Comparison of ENCODE assay signal across 1 cellular context in the genomic region with DNA sequence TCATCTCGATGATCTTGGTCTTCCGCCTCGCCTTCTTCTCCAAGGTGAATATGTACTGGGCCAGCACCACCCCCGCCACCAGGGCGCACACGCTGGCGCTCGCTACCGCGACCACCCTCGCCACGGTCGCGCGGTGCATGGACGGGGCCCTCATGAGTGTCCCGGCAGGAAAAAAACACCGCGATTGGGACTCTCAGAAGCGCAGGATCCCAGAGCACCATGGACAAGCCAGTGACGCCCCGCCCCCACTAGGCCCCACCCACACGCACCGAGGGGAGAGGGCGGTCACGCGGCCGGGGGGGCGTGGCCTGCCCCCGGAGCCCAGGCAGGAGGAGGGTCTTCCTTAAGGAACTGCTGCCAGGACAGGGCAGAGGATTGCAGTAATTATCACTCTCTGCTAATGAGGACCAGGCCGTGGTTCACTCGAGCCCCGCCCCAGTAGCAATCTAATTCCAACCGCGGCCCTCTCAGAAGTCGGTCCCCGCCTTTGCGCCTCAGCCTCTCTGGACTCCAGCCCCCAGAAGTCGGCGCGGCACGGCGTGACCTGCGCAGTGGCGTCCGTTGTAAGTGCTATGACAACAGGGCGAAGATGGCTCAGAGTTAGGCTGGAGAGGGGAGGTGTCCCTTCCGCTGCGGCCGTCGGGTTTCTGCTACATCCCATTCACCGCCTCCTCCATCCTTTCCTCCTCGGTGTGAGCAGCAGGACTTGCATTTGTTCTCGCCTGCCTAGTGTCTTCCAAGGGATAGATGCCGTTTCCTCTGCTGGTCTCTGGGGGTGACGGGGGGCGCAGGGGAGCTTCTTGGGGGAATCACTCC.
A peak's percentile ranks its signal among the peaks of the same experiment; 100 is the strongest.
TF ChIP-seq lines count a peak whose summit lies in the region.

Gene BBS9 (plus strand): TSS at position 575 of the 816 bp plus-strand sequence. CDS start 16,689 bp downstream, outside the sequence.

TF ChIP-seq in K562, 482 proteins besides CTCF, POLR2A, EP300 and RAD21 (continued from another document and continues in another):
- TF ChIP-seq, protein P1, sequence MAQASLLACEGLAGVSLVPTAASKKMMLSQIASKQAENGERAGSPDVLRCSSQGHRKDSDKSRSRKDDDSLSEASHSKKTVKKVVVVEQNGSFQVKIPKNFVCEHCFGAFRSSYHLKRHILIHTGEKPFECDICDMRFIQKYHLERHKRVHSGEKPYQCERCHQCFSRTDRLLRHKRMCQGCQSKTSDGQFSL (CRISPR knock-in tag; IDR thresholded peaks at IDR 0.05): no peak
- TF ChIP-seq, protein P1 (tag; IDR thresholded peaks at IDR 0.05): no peak
- TF ChIP-seq MCM7 (IDR thresholded peaks at IDR 0.05): no peak
- TF ChIP-seq, protein P2, sequence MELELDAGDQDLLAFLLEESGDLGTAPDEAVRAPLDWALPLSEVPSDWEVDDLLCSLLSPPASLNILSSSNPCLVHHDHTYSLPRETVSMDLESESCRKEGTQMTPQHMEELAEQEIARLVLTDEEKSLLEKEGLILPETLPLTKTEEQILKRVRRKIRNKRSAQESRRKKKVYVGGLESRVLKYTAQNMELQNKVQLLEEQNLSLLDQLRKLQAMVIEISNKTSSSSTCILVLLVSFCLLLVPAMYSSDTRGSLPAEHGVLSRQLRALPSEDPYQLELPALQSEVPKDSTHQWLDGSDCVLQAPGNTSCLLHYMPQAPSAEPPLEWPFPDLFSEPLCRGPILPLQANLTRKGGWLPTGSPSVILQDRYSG (tag; conservative IDR thresholded peaks at IDR 0.05; ENCODE audit: low read depth): no peak
- no peak for TF ChIP-seq HOMEZ (CRISPR knock-in tag; IDR thresholded peaks at IDR 0.05)
- TF ChIP-seq PBX2 (CRISPR knock-in tag; IDR thresholded peaks at IDR 0.05; ENCODE audit: low read depth): no peak
- TF ChIP-seq PBX2 (tag; conservative IDR thresholded peaks at IDR 0.05; ENCODE audit: low read depth): no peak
- TF ChIP-seq PURB (CRISPR knock-in tag; IDR thresholded peaks at IDR 0.05; ENCODE audit: low read depth): no peak
- TF ChIP-seq ESRRB (CRISPR knock-in tag; IDR thresholded peaks at IDR 0.05; ENCODE audit: borderline replicate concordance): no peak
- TF ChIP-seq GATA2 (CRISPR knock-in tag; IDR thresholded peaks at IDR 0.05): no peak
- no peak for TF ChIP-seq CHD1 (IDR thresholded peaks at IDR 0.05; ENCODE audit: low read length)
- TF ChIP-seq, protein P3, sequence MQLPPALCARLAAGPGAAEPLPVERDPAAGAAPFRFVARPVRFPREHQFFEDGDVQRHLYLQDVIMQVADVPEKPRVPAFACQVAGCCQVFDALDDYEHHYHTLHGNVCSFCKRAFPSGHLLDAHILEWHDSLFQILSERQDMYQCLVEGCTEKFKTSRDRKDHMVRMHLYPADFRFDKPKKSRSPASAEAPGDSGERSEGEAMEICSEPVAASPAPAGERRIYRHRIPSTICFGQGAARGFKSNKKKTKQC (CRISPR knock-in tag; IDR thresholded peaks at IDR 0.05): no peak
- no peak for TF ChIP-seq ZNF830 (CRISPR knock-in tag; IDR thresholded peaks at IDR 0.05)
- TF ChIP-seq MTA2 (IDR thresholded peaks at IDR 0.05; ENCODE audit: low read depth): no peak
- no peak; the same call in 1 of the 2 replicates for TF ChIP-seq ZNF12 (CRISPR knock-in tag; IDR thresholded peaks at IDR 0.05)
- TF ChIP-seq, protein P4, sequence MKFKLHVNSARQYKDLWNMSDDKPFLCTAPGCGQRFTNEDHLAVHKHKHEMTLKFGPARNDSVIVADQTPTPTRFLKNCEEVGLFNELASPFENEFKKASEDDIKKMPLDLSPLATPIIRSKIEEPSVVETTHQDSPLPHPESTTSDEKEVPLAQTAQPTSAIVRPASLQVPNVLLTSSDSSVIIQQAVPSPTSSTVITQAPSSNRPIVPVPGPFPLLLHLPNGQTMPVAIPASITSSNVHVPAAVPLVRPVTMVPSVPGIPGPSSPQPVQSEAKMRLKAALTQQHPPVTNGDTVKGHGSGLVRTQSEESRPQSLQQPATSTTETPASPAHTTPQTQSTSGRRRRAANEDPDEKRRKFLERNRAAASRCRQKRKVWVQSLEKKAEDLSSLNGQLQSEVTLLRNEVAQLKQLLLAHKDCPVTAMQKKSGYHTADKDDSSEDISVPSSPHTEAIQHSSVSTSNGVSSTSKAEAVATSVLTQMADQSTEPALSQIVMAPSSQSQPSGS (CRISPR knock-in tag; IDR thresholded peaks at IDR 0.05): no peak
- no peak for TF ChIP-seq ELF1 (tag; IDR thresholded peaks at IDR 0.05)
- peak; percentile 76 for TF ChIP-seq MXI1 (IDR thresholded peaks at IDR 0.05; ENCODE audit: low read depth, low read length)
- TF ChIP-seq, protein P5, sequence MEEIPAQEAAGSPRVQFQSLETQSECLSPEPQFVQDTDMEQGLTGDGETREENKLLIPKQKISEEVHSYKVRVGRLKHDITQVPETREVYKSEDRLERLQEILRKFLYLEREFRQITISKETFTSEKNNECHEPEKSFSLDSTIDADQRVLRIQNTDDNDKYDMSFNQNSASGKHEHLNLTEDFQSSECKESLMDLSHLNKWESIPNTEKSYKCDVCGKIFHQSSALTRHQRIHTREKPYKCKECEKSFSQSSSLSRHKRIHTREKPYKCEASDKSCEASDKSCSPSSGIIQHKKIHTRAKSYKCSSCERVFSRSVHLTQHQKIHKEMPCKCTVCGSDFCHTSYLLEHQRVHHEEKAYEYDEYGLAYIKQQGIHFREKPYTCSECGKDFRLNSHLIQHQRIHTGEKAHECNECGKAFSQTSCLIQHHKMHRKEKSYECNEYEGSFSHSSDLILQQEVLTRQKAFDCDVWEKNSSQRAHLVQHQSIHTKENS (CRISPR knock-in tag; IDR thresholded peaks at IDR 0.05): no peak
- TF ChIP-seq SIN3A (IDR thresholded peaks at IDR 0.05; ENCODE audit: borderline replicate concordance in 2 of 2, control insufficient read depth in 1 of 2, low read depth in 2 of 2, low read length in 2 of 2): no peak; a peak in 2 of 4 replicates
- TF ChIP-seq, protein P6, sequence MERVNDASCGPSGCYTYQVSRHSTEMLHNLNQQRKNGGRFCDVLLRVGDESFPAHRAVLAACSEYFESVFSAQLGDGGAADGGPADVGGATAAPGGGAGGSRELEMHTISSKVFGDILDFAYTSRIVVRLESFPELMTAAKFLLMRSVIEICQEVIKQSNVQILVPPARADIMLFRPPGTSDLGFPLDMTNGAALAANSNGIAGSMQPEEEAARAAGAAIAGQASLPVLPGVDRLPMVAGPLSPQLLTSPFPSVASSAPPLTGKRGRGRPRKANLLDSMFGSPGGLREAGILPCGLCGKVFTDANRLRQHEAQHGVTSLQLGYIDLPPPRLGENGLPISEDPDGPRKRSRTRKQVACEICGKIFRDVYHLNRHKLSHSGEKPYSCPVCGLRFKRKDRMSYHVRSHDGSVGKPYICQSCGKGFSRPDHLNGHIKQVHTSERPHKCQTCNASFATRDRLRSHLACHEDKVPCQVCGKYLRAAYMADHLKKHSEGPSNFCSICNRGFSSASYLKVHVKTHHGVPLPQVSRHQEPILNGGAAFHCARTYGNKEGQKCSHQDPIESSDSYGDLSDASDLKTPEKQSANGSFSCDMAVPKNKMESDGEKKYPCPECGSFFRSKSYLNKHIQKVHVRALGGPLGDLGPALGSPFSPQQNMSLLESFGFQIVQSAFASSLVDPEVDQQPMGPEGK (CRISPR knock-in tag; IDR thresholded peaks at IDR 0.05; ENCODE audit: borderline replicate concordance): no peak
- no peak for TF ChIP-seq ZNF609 (CRISPR knock-in tag; IDR thresholded peaks at IDR 0.05; ENCODE audit: borderline replicate concordance)
- no peak for TF ChIP-seq TEAD2 (tag; IDR thresholded peaks at IDR 0.05)
- peak; percentile 82; the same call in 1 of the 2 replicates for TF ChIP-seq SAFB (IDR thresholded peaks at IDR 0.05; ENCODE audit: borderline replicate concordance, low read depth, low read length)
- no peak for TF ChIP-seq TCF3 (CRISPR knock-in tag; IDR thresholded peaks at IDR 0.05)
- TF ChIP-seq, protein P7, sequence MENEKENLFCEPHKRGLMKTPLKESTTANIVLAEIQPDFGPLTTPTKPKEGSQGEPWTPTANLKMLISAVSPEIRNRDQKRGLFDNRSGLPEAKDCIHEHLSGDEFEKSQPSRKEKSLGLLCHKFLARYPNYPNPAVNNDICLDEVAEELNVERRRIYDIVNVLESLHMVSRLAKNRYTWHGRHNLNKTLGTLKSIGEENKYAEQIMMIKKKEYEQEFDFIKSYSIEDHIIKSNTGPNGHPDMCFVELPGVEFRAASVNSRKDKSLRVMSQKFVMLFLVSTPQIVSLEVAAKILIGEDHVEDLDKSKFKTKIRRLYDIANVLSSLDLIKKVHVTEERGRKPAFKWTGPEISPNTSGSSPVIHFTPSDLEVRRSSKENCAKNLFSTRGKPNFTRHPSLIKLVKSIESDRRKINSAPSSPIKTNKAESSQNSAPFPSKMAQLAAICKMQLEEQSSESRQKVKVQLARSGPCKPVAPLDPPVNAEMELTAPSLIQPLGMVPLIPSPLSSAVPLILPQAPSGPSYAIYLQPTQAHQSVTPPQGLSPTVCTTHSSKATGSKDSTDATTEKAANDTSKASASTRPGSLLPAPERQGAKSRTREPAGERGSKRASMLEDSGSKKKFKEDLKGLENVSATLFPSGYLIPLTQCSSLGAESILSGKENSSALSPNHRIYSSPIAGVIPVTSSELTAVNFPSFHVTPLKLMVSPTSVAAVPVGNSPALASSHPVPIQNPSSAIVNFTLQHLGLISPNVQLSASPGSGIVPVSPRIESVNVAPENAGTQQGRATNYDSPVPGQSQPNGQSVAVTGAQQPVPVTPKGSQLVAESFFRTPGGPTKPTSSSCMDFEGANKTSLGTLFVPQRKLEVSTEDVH (IDR thresholded peaks at IDR 0.05; ENCODE audit: low read depth, partially characterized antibody): no peak
- no peak for TF ChIP-seq ESRRA (IDR thresholded peaks at IDR 0.05; ENCODE audit: borderline replicate concordance, low read depth)
- TF ChIP-seq CBFA2T2 (conservative IDR thresholded peaks at IDR 0.05): no peak
- TF ChIP-seq EZH2 (IDR thresholded peaks at IDR 0.05; ENCODE audit: borderline replicate concordance, low read depth, low read length): no peak
- no peak for TF ChIP-seq ZNF124 (CRISPR knock-in tag; IDR thresholded peaks at IDR 0.05)
- TF ChIP-seq MTA1 (IDR thresholded peaks at IDR 0.05; ENCODE audit: borderline replicate concordance): no peak
- TF ChIP-seq ZC3H8 (IDR thresholded peaks at IDR 0.05): no peak
- no peak for TF ChIP-seq DLX4 (CRISPR knock-in tag; IDR thresholded peaks at IDR 0.05)
- no peak for TF ChIP-seq STAG1 (CRISPR knock-in tag; IDR thresholded peaks at IDR 0.05; ENCODE audit: borderline replicate concordance)
